In the genomic region with DNA sequence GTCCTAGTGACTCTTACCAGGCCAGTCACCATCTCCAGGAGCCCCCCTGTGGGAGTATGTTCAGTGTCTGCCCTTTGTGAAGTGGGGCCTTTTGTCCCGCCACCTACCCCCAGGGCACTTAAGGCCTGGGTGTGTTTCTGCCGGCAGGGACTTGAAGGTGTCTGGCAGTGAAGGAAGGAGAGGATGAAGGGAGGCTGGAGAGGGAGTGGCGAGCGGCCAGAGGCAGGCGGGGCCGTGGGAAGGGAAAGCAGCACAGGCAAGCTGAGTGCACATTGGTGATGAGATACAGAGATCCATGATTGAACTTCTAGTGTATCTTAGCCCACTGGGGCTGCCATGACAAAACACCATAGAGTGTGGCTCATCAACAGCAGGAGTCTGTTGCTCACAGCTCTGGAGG, we compare ENCODE assay signal across 18 cellular contexts.
"Had no signal": no experiment of that assay in that cellular context is flagged by ENCODE, and none has a peak within 500 bp of the region (broad histone marks: within the 10 kb centered on the region; RNA-seq: fewer than 3 reads in every experiment).

No MANE protein-coding gene starts in this region.

- H3K9me3 ChIP-seq: gastrocnemius medialis, heart right ventricle, lower lobe of right lung, ovary had no signal

- H3K27ac ChIP-seq: epithelial cell of prostate, gastrocnemius medialis, heart right ventricle, lower lobe of right lung, ovary, SK-N-MC, VCaP had no signal

- H3K27ac Mint-ChIP-seq: activated naive CD8-positive, alpha-beta T cell treated with anti-CD3 and anti-CD28 coated beads, Interleukin-2, amount 10 ng/mL, durations not matched to agents 7 days and 5 days; dendritic cell treated with granulocyte-macrophage colony-stimulating factor and Interleukin-4, amounts not matched to agents 40 ng/mL and 50 ng/mL, for 4 days; T-cell had no signal

- H3K36me3 ChIP-seq: ovary had no signal

- DNase-seq: activated effector memory CD4-positive, alpha-beta T cell treated with Interleukin-2 at 50 U/mL for 16 hours; activated naive CD8-positive, alpha-beta T cell treated with anti-CD3 and anti-CD28 coated beads, Interleukin-2, amount 10 ng/mL, durations not matched to agents 7 days and 5 days; activated T-cell treated with anti-CD3 and anti-CD28 coated beads, Interleukin-2, amount 50 U/mL, for 1 hour; anterior cingulate cortex; cerebellar nuclear complex; effector memory CD4-positive, alpha-beta T cell; gastrocnemius medialis; heart right ventricle; left cardiac atrium; lower lobe of right lung; midbrain; ovary; T-cell had no signal

- H3K9me3 Mint-ChIP-seq: activated naive CD8-positive, alpha-beta T cell treated with anti-CD3 and anti-CD28 coated beads, Interleukin-2, amount 10 ng/mL, durations not matched to agents 7 days and 5 days; dendritic cell treated with granulocyte-macrophage colony-stimulating factor and Interleukin-4, amounts not matched to agents 40 ng/mL and 50 ng/mL, for 4 days; T-cell had no signal

- H3K4me3 ChIP-seq: gastrocnemius medialis, heart right ventricle, lower lobe of right lung, ovary, SK-N-MC had no signal

- ATAC-seq: gastrocnemius medialis, sciatic nerve, T-cell had no signal

- H3K27me3 ChIP-seq: gastrocnemius medialis, heart right ventricle, ovary had no signal

- H3K27me3 Mint-ChIP-seq: activated naive CD8-positive, alpha-beta T cell treated with anti-CD3 and anti-CD28 coated beads, Interleukin-2, amount 10 ng/mL, durations not matched to agents 7 days and 5 days; dendritic cell treated with granulocyte-macrophage colony-stimulating factor and Interleukin-4, amounts not matched to agents 40 ng/mL and 50 ng/mL, for 4 days; T-cell had no signal

- H3K4me3 Mint-ChIP-seq: activated naive CD8-positive, alpha-beta T cell treated with anti-CD3 and anti-CD28 coated beads, Interleukin-2, amount 10 ng/mL, durations not matched to agents 7 days and 5 days; dendritic cell treated with granulocyte-macrophage colony-stimulating factor and Interleukin-4, amounts not matched to agents 40 ng/mL and 50 ng/mL, for 4 days; T-cell had no signal

- H3K4me1 ChIP-seq: gastrocnemius medialis had no signal
